ENCODE assay signal across 1 cellular context in genomic region chr11:114439229-114440120, GRCh38.
TF ChIP-seq lines count a peak whose summit lies in the region.

REXO2 (plus strand) TSS chr11:114439467; CDS start chr11:114439529, 62 bp downstream.

TF ChIP-seq in K562, 482 proteins besides CTCF, POLR2A, EP300 and RAD21 (continued from another document and continues in another):
- TF ChIP-seq SFPQ (IDR thresholded peaks at IDR 0.05; ENCODE audit: low read depth, low read length) (no peak), SMARCA5 (IDR thresholded peaks at IDR 0.05) (no peak), PATZ1 (CRISPR knock-in tag; IDR thresholded peaks at IDR 0.05; ENCODE audit: borderline replicate concordance) (no peak), RBM34 (IDR thresholded peaks at IDR 0.05; ENCODE audit: borderline replicate concordance, insufficient read depth, low read length) (no peak), ZNF384 (IDR thresholded peaks at IDR 0.05; ENCODE audit: low read depth, low read length) (no peak), SUPT5H (IDR thresholded peaks at IDR 0.05) (peak; percentile 87), SLC30A9 (CRISPR knock-in tag; IDR thresholded peaks at IDR 0.05) (no peak), ZBTB7A (IDR thresholded peaks at IDR 0.05; ENCODE audit: borderline replicate concordance, control insufficient read depth, low read depth, low read length) (peak; percentile 55; the same call in 1 of the 2 replicates), PHF21A (IDR thresholded peaks at IDR 0.05; ENCODE audit: borderline replicate concordance, low read depth) (no peak), ZNF584 (CRISPR knock-in tag; IDR thresholded peaks at IDR 0.05; ENCODE audit: low read depth) (0 out of 2 replicates have a peak, but pooled peaks have one; percentile 37), SIN3B (IDR thresholded peaks at IDR 0.05; ENCODE audit: low read depth) (0 out of 2 replicates have a peak, but pooled peaks have one; percentile 15), ZBTB12 (CRISPR knock-in tag; IDR thresholded peaks at IDR 0.05) (no peak), NR3C1 (CRISPR knock-in tag; IDR thresholded peaks at IDR 0.05) (no peak), ZBTB34 (CRISPR knock-in tag; IDR thresholded peaks at IDR 0.05) (no peak), MYNN (IDR thresholded peaks at IDR 0.05) (no peak; the same call in 1 of the 2 replicates), MYNN (CRISPR knock-in tag; IDR thresholded peaks at IDR 0.05) (no peak), ZNF311 (CRISPR knock-in tag; IDR thresholded peaks at IDR 0.05) (no peak), NFATC3 (IDR thresholded peaks at IDR 0.05) (no peak), POLR3G (IDR thresholded peaks at IDR 0.05; ENCODE audit: extremely low read depth, insufficient read length, insufficient replicate concordance) (no peak), ZNF174 (CRISPR knock-in tag; IDR thresholded peaks at IDR 0.05) (no peak), ZNF165 (CRISPR knock-in tag; IDR thresholded peaks at IDR 0.05; ENCODE audit: borderline replicate concordance) (no peak), NELFE (IDR thresholded peaks at IDR 0.05; ENCODE audit: insufficient read depth, insufficient read length) (no peak), MCM5 (IDR thresholded peaks at IDR 0.05; ENCODE audit: low read depth) (no peak), U2AF1 (optimal IDR thresholded peaks at IDR 0.05; ENCODE audit: low read depth, low read length) (no peak), ZBTB1 (CRISPR knock-in tag; IDR thresholded peaks at IDR 0.05; ENCODE audit: borderline replicate concordance, low read depth) (no peak; the same call in 1 of the 2 replicates), ZNF239 (CRISPR knock-in tag; IDR thresholded peaks at IDR 0.05) (no peak), ZNF717 (CRISPR knock-in tag; IDR thresholded peaks at IDR 0.05) (no peak), SMARCC2 (IDR thresholded peaks at IDR 0.05; ENCODE audit: low read depth) (no peak), ZNF695 (CRISPR knock-in tag; IDR thresholded peaks at IDR 0.05) (no peak), PTBP1 (IDR thresholded peaks at IDR 0.05; ENCODE audit: low read depth, low read length) (no peak), YY1 (IDR thresholded peaks at IDR 0.05; ENCODE audit: borderline replicate concordance in 1 of 3, control insufficient read depth in 1 of 3, extremely low read depth in 1 of 3, insufficient read depth in 3 of 3, insufficient read length in 1 of 3, insufficient replicate concordance in 2 of 3, low read depth in 1 of 3, low read length in 2 of 3) (peak in 1 of 3 experiments; percentile 46), CAMTA2 (CRISPR knock-in tag; conservative IDR thresholded peaks at IDR 0.05) (no peak), ZNF324 (CRISPR knock-in tag; IDR thresholded peaks at IDR 0.05) (no peak), ZNF766 (CRISPR knock-in tag; conservative IDR thresholded peaks at IDR 0.05) (peak; percentile 88), AFF4 (CRISPR knock-in tag; IDR thresholded peaks at IDR 0.05) (peak; percentile 46; the same call in 1 of the 2 replicates), PHTF2 (CRISPR knock-in tag; IDR thresholded peaks at IDR 0.05) (no peak), NUFIP1 (IDR thresholded peaks at IDR 0.05; ENCODE audit: partially characterized antibody) (no peak), MEF2D (tag; conservative IDR thresholded peaks at IDR 0.05; ENCODE audit: low read depth) (no peak), KLF13 (tag; IDR thresholded peaks at IDR 0.05; ENCODE audit: borderline replicate concordance, low read depth) (peak; percentile 85; the same call in 1 of the 2 replicates), ZNF23 (CRISPR knock-in tag; IDR thresholded peaks at IDR 0.05) (no peak), ZBTB49 (CRISPR knock-in tag; IDR thresholded peaks at IDR 0.05; ENCODE audit: borderline replicate concordance) (no peak), ZSCAN32 (CRISPR knock-in tag; IDR thresholded peaks at IDR 0.05) (no peak), GTF2A2 (tag; IDR thresholded peaks at IDR 0.05) (no peak), PKNOX1 (IDR thresholded peaks at IDR 0.05) (no peak), ZNF592 (IDR thresholded peaks at IDR 0.05) (peak; percentile 89), SAFB2 (IDR thresholded peaks at IDR 0.05; ENCODE audit: borderline replicate concordance, low read depth, low read length, severe bottlenecking) (no peak), CHD4 (IDR thresholded peaks at IDR 0.05; ENCODE audit: insufficient read depth, insufficient replicate concordance, low read depth, low read length, poor library complexity, severe bottlenecking) (no peak)
